ENCODE assay signal across 20 cellular contexts in genomic region chr3:39088456-39088855, GRCh38. TPM values are rescaled to one million over a fixed set of nuclear protein-coding genes. Genes with fewer than 3 reads are reported as not detected.
DNase-seq lines count a peak whose midpoint lies in the region; ATAC-seq and TF ChIP-seq lines count a peak whose summit lies in the region.
"Had no signal": no experiment of that assay in that cellular context is flagged by ENCODE, and none has a peak within 500 bp of the region (broad histone marks: within the 10 kb centered on the region; RNA-seq: fewer than 3 reads in every experiment).

No MANE protein-coding gene starts in this region.

- no peak overlapping the region for H3K23ac ChIP-seq in neuronal stem cell (ENCODE audit: low read depth, low read length, poor library complexity)

- H3K9me3 ChIP-seq in T-helper 17 cell (ENCODE audit: control insufficient read depth, low read length, poor library complexity, severe bottlenecking) (no peaks in the 10 kb centered on the region), neuronal stem cell (replicated peaks in 1 of 2; ENCODE audit: control insufficient read depth in 2 of 2, insufficient read depth in 1 of 2, low read depth in 1 of 2, low read length in 2 of 2) (no peaks in the 10 kb centered on the region), adrenal gland (replicated peaks in 1 of 3) (no peaks in the 10 kb centered on the region)

- H3K79me1 ChIP-seq in neuronal stem cell (ENCODE audit: low read depth, low read length), result no peaks in the 10 kb centered on the region

- TF ChIP-seq POLR2A in adrenal gland (IDR thresholded peaks at IDR 0.05), result no peak

- intact Hi-C loops in activated CD4-positive, alpha-beta T cell treated with anti-CD3 and anti-CD28 coated beads for 36 hours (cut with DNase I, micrococcal nuclease), result no loop called here
- intact Hi-C loops in adrenal gland (cut with DNase I), result no loop called here

- H3K4ac ChIP-seq in neuronal stem cell (ENCODE audit: low read length), result no peak overlapping the region

- H2BK5ac ChIP-seq in neuronal stem cell (ENCODE audit: low read length), result no peak overlapping the region

- H3K4me1 Mint-ChIP-seq in activated CD4-positive, alpha-beta T cell treated with anti-CD3 and anti-CD28 coated beads for 36 hours, result peaks cover 2% of the 10 kb centered on the region
- H3K4me1 Mint-ChIP-seq in T-helper 17 cell (peaks cover 7% of the 10 kb centered on the region), endothelial cell (ENCODE audit: unreplicated experiment) (no peaks in the 10 kb centered on the region), nephron progenitor cell (no peaks in the 10 kb centered on the region)
- H3K4me1 Mint-ChIP-seq: GM23338 had no signal

- no peak overlapping the region for H3K4me3 Mint-ChIP-seq in activated CD4-positive, alpha-beta T cell treated with anti-CD3 and anti-CD28 coated beads for 36 hours
- no peak overlapping the region for H3K4me3 Mint-ChIP-seq in T-helper 17 cell
- no peak overlapping the region for H3K4me3 Mint-ChIP-seq in endothelial cell (ENCODE audit: unreplicated experiment)
- no peak overlapping the region for H3K4me3 Mint-ChIP-seq in nephron progenitor cell
- H3K4me3 Mint-ChIP-seq: GM23338 had no signal

- no CpG with 5 or more reads among the region's 3 CpGs for WGBS in neuronal stem cell (ENCODE audit: extremely low coverage in 2 of 2, insufficient read length in 2 of 2, insufficient replicate concordance in 1 of 2), 2 donors
- 80 to 98% (median 90%) methylated on average over 3 of the region's 3 CpGs for WGBS in adrenal gland, 4 donors

- H3K27ac ChIP-seq in neuronal stem cell (replicated peaks; ENCODE audit: low read length) (no peak overlapping the region), adrenal gland (no peak overlapping the region)
- H3K27ac ChIP-seq: 22Rv1, C4-2B, KMS-11 had no signal

- no peak overlapping the region for H3K14ac ChIP-seq in neuronal stem cell (ENCODE audit: low read length)

- H3K27me3 ChIP-seq in neuronal stem cell (ENCODE audit: control insufficient read depth in 3 of 3, insufficient read depth in 3 of 3, low read depth in 1 of 3, low read length in 3 of 3), result no peaks in the 10 kb centered on the region
- no peaks in the 10 kb centered on the region for H3K27me3 ChIP-seq in adrenal gland

- no peak overlapping the region for H3K18ac ChIP-seq in neuronal stem cell (ENCODE audit: low read length)

- TF ChIP-seq CTCF in endothelial cell (IDR thresholded peaks at IDR 0.05; ENCODE audit: unreplicated experiment), result no peak
- no peak for TF ChIP-seq CTCF in nephron progenitor cell (IDR thresholded peaks at IDR 0.05)
- TF ChIP-seq CTCF in adrenal gland (IDR thresholded peaks at IDR 0.05), result no peak

- no peaks in the 10 kb centered on the region for H3K4me1 ChIP-seq in neuronal stem cell (ENCODE audit: control insufficient read depth in 2 of 2, insufficient read depth in 1 of 2, low read depth in 1 of 2, low read length in 2 of 2)
- no peaks in the 10 kb centered on the region for H3K4me1 ChIP-seq in adrenal gland (replicated peaks in 1 of 2)

- H2AFZ ChIP-seq in neuronal stem cell (ENCODE audit: low read length), result no peak overlapping the region
- H2AFZ ChIP-seq: GM23338 had no signal

- H2BK15ac ChIP-seq in neuronal stem cell (ENCODE audit: low read length), result no peak overlapping the region

- peaks cover 28 to 97% of the 10 kb centered on the region in 2 donors for H3K36me3 ChIP-seq in neuronal stem cell (replicated peaks in 1 of 2; ENCODE audit: control insufficient read depth in 2 of 2, insufficient read depth in 2 of 2, low read length in 2 of 2)
- H3K36me3 ChIP-seq in adrenal gland (replicated peaks in 1 of 2), result peaks cover 0 to 66% of the 10 kb centered on the region in 2 donors

- H3K4me3 ChIP-seq in neuronal stem cell (ENCODE audit: low read length in 2 of 2) (no peak overlapping the region), adrenal gland (no peak overlapping the region)
- H3K4me3 ChIP-seq: GM23338 had no signal

- H4K8ac ChIP-seq in neuronal stem cell (ENCODE audit: low read depth, low read length), result no peak overlapping the region

- no peak for ATAC-seq in activated CD4-positive, alpha-beta T cell treated with anti-CD3 and anti-CD28 coated beads for 36 hours
- peak; percentile 30 for ATAC-seq in T-helper 17 cell
- ATAC-seq: GM23338 had no signal

- H3K4me2 ChIP-seq in neuronal stem cell (ENCODE audit: insufficient read depth, low read length, poor library complexity, severe bottlenecking), result no peak overlapping the region
- H3K4me2 ChIP-seq: GM23338, KMS-11 had no signal

- H2AK5ac ChIP-seq in neuronal stem cell (ENCODE audit: low read depth, low read length), result no peak overlapping the region

- no peak overlapping the region for H2BK120ac ChIP-seq in neuronal stem cell (ENCODE audit: low read depth, low read length)

- H2BK12ac ChIP-seq in neuronal stem cell (ENCODE audit: low read length), result no peak overlapping the region

- no peak overlapping the region for H4K91ac ChIP-seq in neuronal stem cell (ENCODE audit: low read depth, low read length, poor library complexity)

- CTCF ChIA-PET in activated CD4-positive, alpha-beta T cell treated with anti-CD3 and anti-CD28 coated beads for 36 hours (lab: Charles Lee), result interaction anchor here (1.5 to 4.8 kb wide), 2 partner anchors 13 to 201 kb away, joined by 3 to 21 read pairs; no protein-coding TSS in a partner anchor

- POLR2A ChIA-PET in activated CD4-positive, alpha-beta T cell treated with anti-CD3 and anti-CD28 coated beads for 36 hours (lab: Charles Lee), result no interaction called here

- no peaks in the 10 kb centered on the region for H3K9me3 Mint-ChIP-seq in activated CD4-positive, alpha-beta T cell treated with anti-CD3 and anti-CD28 coated beads for 36 hours (ENCODE audit: low read depth)
- H3K9me3 Mint-ChIP-seq in endothelial cell (ENCODE audit: unreplicated experiment) (no peaks in the 10 kb centered on the region), nephron progenitor cell (no peaks in the 10 kb centered on the region)
- H3K9me3 Mint-ChIP-seq: GM23338 had no signal

- no peak for DNase-seq in activated CD4-positive, alpha-beta T cell treated with anti-CD3 and anti-CD28 coated beads for 36 hours
- no peak for DNase-seq in activated CD4-positive, alpha-beta T cell treated with anti-CD3 and anti-CD28 coated beads for 1 hour
- DNase-seq in T-helper 17 cell (no peak), endothelial cell (ENCODE audit: low spot score) (no peak), nephron progenitor cell (no peak), neuronal stem cell (ENCODE audit: low spot score) (no peak), germinal center (ENCODE audit: low spot score) (no peak), adrenal gland (no peak)
- DNase-seq: AML-193, NCI-H1417 treated with DMSO at 0.1 percent for 48 hours, NCI-H187 treated with DMSO at 0.1 percent for 48 hours, NCI-H2227 treated with DMSO at 0.1 percent for 48 hours, NCI-H524, NCI-H82 had no signal

- H3K27ac Mint-ChIP-seq in activated CD4-positive, alpha-beta T cell treated with anti-CD3 and anti-CD28 coated beads for 36 hours, result peak overlapping the region; percentile 32
- H3K27ac Mint-ChIP-seq in T-helper 17 cell (peak overlapping the region; percentile 49), endothelial cell (ENCODE audit: unreplicated experiment) (peak overlapping the region; percentile 22), nephron progenitor cell (peak overlapping the region; percentile 59)
- H3K27ac Mint-ChIP-seq: GM23338 had no signal

- H3K27me3 Mint-ChIP-seq in activated CD4-positive, alpha-beta T cell treated with anti-CD3 and anti-CD28 coated beads for 36 hours, result no peaks in the 10 kb centered on the region
- H3K27me3 Mint-ChIP-seq in T-helper 17 cell, result no peaks in the 10 kb centered on the region
- no peaks in the 10 kb centered on the region for H3K27me3 Mint-ChIP-seq in endothelial cell (ENCODE audit: unreplicated experiment)
- H3K27me3 Mint-ChIP-seq in nephron progenitor cell (ENCODE audit: low read depth, poor library complexity), result no peaks in the 10 kb centered on the region

- H3K36me3 Mint-ChIP-seq in activated CD4-positive, alpha-beta T cell treated with anti-CD3 and anti-CD28 coated beads for 36 hours (ENCODE audit: low read depth), result peaks cover 15% of the 10 kb centered on the region
- H3K36me3 Mint-ChIP-seq in T-helper 17 cell (ENCODE audit: low read depth) (peaks cover 9% of the 10 kb centered on the region), endothelial cell (ENCODE audit: low read depth, unreplicated experiment) (peaks cover 26% of the 10 kb centered on the region), nephron progenitor cell (ENCODE audit: low read depth) (peaks cover 69% of the 10 kb centered on the region)

- H3K9ac ChIP-seq in neuronal stem cell (ENCODE audit: low read depth, low read length, poor library complexity), result no peak overlapping the region
- H3K9ac ChIP-seq: KMS-11 had no signal

RNA-seq across cellular contexts. Expression of gene GORASP1, which starts 19.0 kb away (rescaled TPM):
- 10 to 100 TPM; 23.0 to 23.8 TPM for total RNA-seq in activated CD4-positive, alpha-beta T cell treated with anti-CD3 and anti-CD28 coated beads for 36 hours
- total RNA-seq in T-helper 17 cell (10 to 100 TPM; 29.2 to 40.1 TPM), endothelial cell (ENCODE audit: unreplicated experiment) (130 TPM), adrenal gland (10 to 100 TPM; 24.3 to 66.2 (median 54.4) TPM)
- polyA plus RNA-seq in neuronal stem cell (2013, experiment 1 of 2), result 18.3 TPM
- polyA plus RNA-seq in neuronal stem cell (2013, experiment 2 of 2), result 18.3 TPM
- 10 to 100 TPM; 30.5 to 49.1 (median 35.1) TPM for polyA plus RNA-seq in adrenal gland

RNA-seq across cellular contexts. Expression of gene TTC21A, which starts 19.0 kb away (rescaled TPM):
- 1 to 10 TPM; 1.8 to 2.3 TPM for total RNA-seq in activated CD4-positive, alpha-beta T cell treated with anti-CD3 and anti-CD28 coated beads for 36 hours
- total RNA-seq in T-helper 17 cell (10 to 100 TPM in 1 of 2 donors, 1 to 10 TPM in 1; 3.5 to 12.3 TPM), endothelial cell (ENCODE audit: unreplicated experiment) (41.7 TPM), adrenal gland (10 to 100 TPM in 2 of 8 donors, 1 to 10 TPM in 6; 1.2 to 12.1 (median 5.8) TPM)
- polyA plus RNA-seq in neuronal stem cell (2013, experiment 1 of 2), result 4.3 TPM
- 4.8 TPM for polyA plus RNA-seq in neuronal stem cell (2013, experiment 2 of 2)
- 10 to 100 TPM in 2 of 3 donors, 1 to 10 TPM in 1; 1.7 to 35.7 (median 14.6) TPM for polyA plus RNA-seq in adrenal gland

RNA-seq across cellular contexts. Expression of gene WDR48, which starts 36.6 kb away (rescaled TPM):
- total RNA-seq in activated CD4-positive, alpha-beta T cell treated with anti-CD3 and anti-CD28 coated beads for 36 hours, result 10 to 100 TPM; 33.3 to 36.5 TPM
- total RNA-seq in T-helper 17 cell (100 to 1,000 TPM; 102 to 107 TPM), endothelial cell (ENCODE audit: unreplicated experiment) (33.4 TPM), adrenal gland (10 to 100 TPM; 21.8 to 57.1 (median 28.7) TPM)
- 45.7 TPM for polyA plus RNA-seq in neuronal stem cell (2013, experiment 1 of 2)
- polyA plus RNA-seq in neuronal stem cell (2013, experiment 2 of 2), result 46.4 TPM
- 10 to 100 TPM; 15.4 to 42.2 (median 17.7) TPM for polyA plus RNA-seq in adrenal gland

RNA-seq across cellular contexts. Expression of gene SCN11A, which starts 36.7 kb away (rescaled TPM):
- under 1 TPM; 0.07 to 0.09 TPM for total RNA-seq in activated CD4-positive, alpha-beta T cell treated with anti-CD3 and anti-CD28 coated beads for 36 hours
- under 1 TPM in 1 of 2 donors, not detected in 1; 0.05 TPM for total RNA-seq in T-helper 17 cell
- total RNA-seq in endothelial cell (ENCODE audit: unreplicated experiment), result 0.69 TPM
- polyA plus RNA-seq in neuronal stem cell (2013, experiment 1 of 2), result 0.25 TPM
- 0.29 TPM for polyA plus RNA-seq in neuronal stem cell (2013, experiment 2 of 2)
- total RNA-seq in adrenal gland, result under 1 TPM in 7 of 8 donors, not detected in 1; 0.10 to 0.41 (median 0.16) TPM
- under 1 TPM; 0.16 to 0.33 (median 0.27) TPM for polyA plus RNA-seq in adrenal gland
- total RNA-seq: HT-29, RPMI7951 had no signal
